In the genomic region with DNA sequence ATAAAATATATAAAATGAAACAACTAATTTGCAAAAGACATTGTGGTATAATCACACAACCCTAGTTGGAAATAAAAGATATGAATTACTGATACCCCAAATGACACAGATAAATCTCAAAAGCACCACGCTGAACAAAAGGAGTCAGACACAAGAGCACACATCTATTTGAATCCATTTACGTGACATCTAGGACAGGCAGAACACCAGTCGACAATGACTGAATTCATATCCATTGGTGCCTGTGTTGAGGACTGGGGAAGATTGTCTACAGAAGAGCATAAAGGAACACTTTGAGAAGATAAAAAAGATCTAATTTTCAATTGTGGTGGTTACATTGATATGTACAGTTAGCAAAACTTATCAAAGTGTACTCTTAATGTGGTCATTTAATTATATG, we compare ENCODE assay signal across 8 cellular contexts.
"Had no signal": no experiment of that assay in that cellular context is flagged by ENCODE, and none has a peak within 500 bp of the region (broad histone marks: within the 10 kb centered on the region; RNA-seq: fewer than 3 reads in every experiment).

No MANE protein-coding gene starts in this region.

- DNase-seq: H9, HFFc6, KG1 had no signal

- H3K27ac Mint-ChIP-seq: GM23338, H9, HFFc6 had no signal

- H3K4me2 ChIP-seq: GM23338 had no signal

- H3K4me3 Mint-ChIP-seq: GM23338, H9, HFFc6 had no signal

- H3K4me1 Mint-ChIP-seq: GM23338, H9 had no signal

- ATAC-seq: GM23338, HCT116, HepG2, K562 had no signal

- H3K4me3 ChIP-seq: GM23338, K562 had no signal

- H3K27ac ChIP-seq: HL-60 had no signal

- H3K9me3 Mint-ChIP-seq: GM23338, HFFc6 had no signal

- H2AFZ ChIP-seq: GM23338 had no signal
